In genomic region chr4:140395668-140396067, GRCh38 we compare ENCODE assay signal across 2 cellular contexts.
TF ChIP-seq lines count a peak whose summit lies in the region.

No MANE protein-coding gene starts in this region.

TF ChIP-seq in K562, 482 proteins besides CTCF, POLR2A, EP300 and RAD21:
- TF ChIP-seq ZNF239 (CRISPR knock-in tag; IDR thresholded peaks at IDR 0.05) (no peak), ZFPM2 (CRISPR knock-in tag; IDR thresholded peaks at IDR 0.05) (no peak), PCBP1 (IDR thresholded peaks at IDR 0.05; ENCODE audit: low read depth, low read length, poor library complexity, severe bottlenecking) (no peak), ZNF324 (CRISPR knock-in tag; IDR thresholded peaks at IDR 0.05) (no peak), DIDO1 (tag; IDR thresholded peaks at IDR 0.05; ENCODE audit: low read depth) (no peak), MTF1 (CRISPR knock-in tag; IDR thresholded peaks at IDR 0.05; ENCODE audit: borderline replicate concordance) (no peak), ZNF780A (CRISPR knock-in tag; IDR thresholded peaks at IDR 0.05) (no peak), BMI1 (IDR thresholded peaks at IDR 0.05; ENCODE audit: low read length) (no peak), THAP7 (CRISPR knock-in tag; IDR thresholded peaks at IDR 0.05) (no peak), KHSRP (IDR thresholded peaks at IDR 0.05) (no peak), JUN (IDR thresholded peaks at IDR 0.05; ENCODE audit: borderline replicate concordance, low read depth, low read length) (no peak), JUN (CRISPR knock-in tag; IDR thresholded peaks at IDR 0.05; ENCODE audit: borderline replicate concordance) (no peak), ZNF57 (CRISPR knock-in tag; IDR thresholded peaks at IDR 0.05) (no peak)

TF ChIP-seq in HepG2, 621 proteins besides CTCF, POLR2A, EP300 and RAD21:
- no peak for TF ChIP-seq ZNF570 (CRISPR knock-in tag; IDR thresholded peaks at IDR 0.05; ENCODE audit: borderline replicate concordance)
- TF ChIP-seq NKX3-1 (CRISPR knock-in tag; IDR thresholded peaks at IDR 0.05) = no peak
